ENCODE assay signal across 8 cellular contexts in the genomic region with DNA sequence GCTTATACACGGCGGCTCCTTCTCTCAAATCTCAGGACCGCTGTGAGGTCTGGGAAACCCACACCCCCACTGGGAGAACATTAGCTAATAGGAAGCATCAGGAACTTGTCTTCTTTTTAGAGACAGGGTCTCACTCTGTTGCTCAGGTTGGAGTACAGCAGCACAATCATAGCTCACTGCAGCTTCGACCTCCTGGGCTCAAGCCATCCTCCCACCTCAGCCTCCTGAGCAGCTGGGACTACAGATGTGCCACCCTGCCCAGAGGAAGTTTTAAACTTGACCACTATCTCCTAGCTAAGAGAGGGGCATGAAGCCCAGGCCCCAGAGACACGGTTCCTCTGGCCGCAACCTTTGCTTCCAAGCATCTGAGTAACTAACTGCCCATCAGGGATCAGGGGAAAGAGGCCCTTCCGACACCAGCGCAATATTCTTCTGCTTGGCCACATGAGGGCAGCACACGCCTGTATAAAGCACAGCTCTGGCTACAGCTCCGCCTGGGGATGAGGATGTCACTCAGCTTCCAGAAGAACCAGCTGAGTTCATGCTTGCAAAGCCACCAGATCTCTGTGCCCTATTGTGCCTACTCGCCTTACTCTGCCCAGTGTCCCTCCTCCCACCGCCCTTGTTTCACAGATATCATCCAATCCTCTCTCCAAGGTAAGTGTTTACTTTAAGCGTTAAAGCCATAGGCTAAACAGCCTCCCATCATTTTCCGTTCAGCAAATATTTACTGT. TPM values are rescaled to one million over a fixed set of nuclear protein-coding genes. Genes with fewer than 3 reads are reported as not detected.
DNase-seq lines count a peak whose midpoint lies in the region; ATAC-seq, FAIRE-seq and TF ChIP-seq lines count a peak whose summit lies in the region.

No MANE protein-coding gene starts in this region.

- DNase-seq in AG04450 (ENCODE audit: low read depth, low spot score) (peak; percentile 36), GM12891 (ENCODE audit: insufficient read length, low spot score) (peak; percentile 61), HT1080 (ENCODE audit: low read depth) (peak; percentile 57), RKO (ENCODE audit: low spot score) (peak; percentile 88), Right ventricle myocardium superior (no peak), prostate gland (ENCODE audit: low spot score) (peak; percentile 41), posterior vena cava (ENCODE audit: low spot score) (no peak)
- DNase-seq in activated naive CD4-positive, alpha-beta T cell treated with anti-CD3 and anti-CD28 coated beads, Interleukin-2, amount 50 U/mL, for 16 hours, result peak; percentile 46

- no peaks in the 10 kb centered on the region for H3K4me1 ChIP-seq in prostate gland (replicated peaks)

- no peak for TF ChIP-seq POLR2A in GM12891 (IDR thresholded peaks at IDR 0.05; ENCODE audit: low read depth, low read length)
- TF ChIP-seq POLR2A in prostate gland (IDR thresholded peaks at IDR 0.05), result no peak

- POLR2A ChIA-PET in AG04450 (lab: Yijun Ruan, JAX), result no interaction called here

- no peaks in the 10 kb centered on the region for H3K27me3 ChIP-seq in AG04450 (ENCODE audit: control insufficient read depth, insufficient read depth, low read length)
- peaks cover 4% of the 10 kb centered on the region for H3K27me3 ChIP-seq in prostate gland (replicated peaks; ENCODE audit: insufficient read depth)

- TF ChIP-seq CTCF in AG04450 (IDR thresholded peaks at IDR 0.05; ENCODE audit: low read depth, low read length) (peak; percentile 68), prostate gland (IDR thresholded peaks at IDR 0.05) (peak; percentile 22 to 77 (median 72))

- no peaks in the 10 kb centered on the region for H3K9me3 ChIP-seq in AG04450 (ENCODE audit: control insufficient read depth, insufficient read depth, low read length)
- no peaks in the 10 kb centered on the region for H3K9me3 ChIP-seq in prostate gland

- 33% methylated on average over 14 of the region's 14 CpGs for WGBS in prostate gland

- intact Hi-C loops in Right ventricle myocardium superior (cut with DNase I), result no loop called here
- intact Hi-C loops in prostate gland (cut with DNase I), result loop anchor here (2.0 to 10.0 kb wide), 2 partner anchors 302 to 576 kb away; no protein-coding TSS in a partner anchor
- intact Hi-C loops in posterior vena cava (cut with DNase I), result loop anchor here (5.0 to 10.0 kb wide), 3 partner anchors 296 to 576 kb away; no protein-coding TSS in a partner anchor

- H3K27ac ChIP-seq in AG04450 (ENCODE audit: low read depth, low read length) (no peak overlapping the region), prostate gland (no peak overlapping the region)

- CTCF ChIA-PET in AG04450 (lab: Charles Lee), result interaction anchor here (0.6 to 9.1 kb wide), 21 partner anchors 9 to 631 kb away, joined by 3 to 104 read pairs (median 4); no protein-coding TSS in a partner anchor

- peak; percentile 91 for ATAC-seq in Right ventricle myocardium superior (ENCODE audit: poor library complexity)

- H3K36me3 ChIP-seq in prostate gland, result no peaks in the 10 kb centered on the region

- FAIRE-seq in GM12891 (lab: Jason Lieb, UNC), result peak; percentile 94

- H3K4me3 ChIP-seq in AG04450 (ENCODE audit: low read depth, low read length) (no peak overlapping the region), prostate gland (no peak overlapping the region)

TF ChIP-seq in GM12891, 5 proteins besides CTCF, POLR2A, EP300 and RAD21:
- no peak for TF ChIP-seq SPI1 (IDR thresholded peaks at IDR 0.05; ENCODE audit: low read depth, low read length)
- TF ChIP-seq POLR2AphosphoS5 (IDR thresholded peaks at IDR 0.05; ENCODE audit: low read depth, low read length), result no peak
- no peak for TF ChIP-seq TAF1 (IDR thresholded peaks at IDR 0.05; ENCODE audit: low read depth, low read length)
- no peak for TF ChIP-seq POU2F2 (IDR thresholded peaks at IDR 0.05; ENCODE audit: low read depth, low read length)
- no peak for TF ChIP-seq PAX5 (IDR thresholded peaks at IDR 0.05; ENCODE audit: insufficient read depth, low read length, severe bottlenecking)

RNA-seq across cellular contexts. Expression of a gene that starts 57.6 kb away (rescaled TPM):
- polyA plus RNA-seq in AG04450 (2011; rRNA removed), result not detected in 2 replicates
- not detected in 2 replicates for polyA minus RNA-seq in AG04450 (2011; rRNA and poly(A)+ RNA removed)
- not detected for polyA plus RNA-seq in GM12891 (2012; ENCODE audit: low read depth, missing spikeins)
- not detected in 2 replicates for total RNA-seq in HT1080 (2014; rRNA removed; shearing (Covaris generic))
- not detected in 2 replicates for polyA plus RNA-seq in HT1080 (2015; cell fraction: cytosol; rRNA removed)
- not detected in 2 replicates for polyA plus RNA-seq in HT1080 (2015; cell fraction: nucleus; rRNA removed)
- not detected for total RNA-seq in Right ventricle myocardium superior
- total RNA-seq in prostate gland, result 1 to 10 TPM; 3.6 to 6.9 TPM
- total RNA-seq in posterior vena cava, result under 1 TPM in 1 of 2 donors, not detected in 1; 0.10 TPM

Comparison
In these comparisons a context has a peak if more than half of its experiments do, and no peak if none do; other contexts are left out.
1. DNase-seq: peak in AG04450 (single experiment), GM12891 (single experiment), HT1080 (single experiment), RKO (single experiment), activated naive CD4-positive, alpha-beta T cell treated with anti-CD3 and anti-CD28 coated beads, Interleukin-2, amount 50 U/mL, for 16 hours (single experiment) and prostate gland (single experiment); none in Right ventricle myocardium superior (single experiment) and posterior vena cava (single experiment).